In the genomic region with DNA sequence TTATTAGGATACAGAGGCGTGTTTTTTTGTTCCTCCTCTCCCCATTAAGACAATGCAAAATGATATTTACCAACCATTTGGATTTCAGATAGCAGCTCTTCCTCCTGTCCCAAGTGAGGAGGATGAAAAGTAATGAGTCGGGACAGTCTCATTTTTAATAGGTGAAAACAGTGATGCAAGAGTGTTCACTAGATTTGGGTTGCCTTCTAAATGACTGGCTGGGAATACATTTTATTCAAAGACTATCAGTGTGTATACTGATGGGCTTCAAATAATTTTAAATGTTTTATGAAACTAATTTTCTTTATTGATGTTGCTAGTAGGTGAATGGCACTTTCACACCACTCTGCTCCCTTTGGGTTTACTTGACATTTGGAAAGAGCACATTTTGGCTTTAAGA, we compare ENCODE assay signal across 8 cellular contexts. TPM values are rescaled to one million over a fixed set of nuclear protein-coding genes. Genes with fewer than 3 reads are reported as not detected.
DNase-seq lines count a peak whose midpoint lies in the region.

No MANE protein-coding gene starts in this region.

- no peaks in the 10 kb centered on the region for H3K27me3 ChIP-seq in subcutaneous abdominal adipose tissue (ENCODE audit: control insufficient read depth in 5 of 5, insufficient read depth in 4 of 5, low read length in 5 of 5)

- H3K9me3 ChIP-seq in subcutaneous abdominal adipose tissue (ENCODE audit: control insufficient read depth in 5 of 5, low read length in 5 of 5) = no peaks in the 10 kb centered on the region

- H3K4me1 Mint-ChIP-seq in T-helper 1 cell treated with Interleukin-12 subunit alpha and Interleukin-12 subunit beta and Interleukin-4 antibody, amounts not matched to agents 30 μg/mL and 1 μg/mL, for 36 hours (ENCODE audit: low read depth) = peaks cover 15% of the 10 kb centered on the region
- peaks cover 29% of the 10 kb centered on the region for H3K4me1 Mint-ChIP-seq in activated T-helper 2 cell treated with anti-CD3 and anti-CD28 coated beads, Interferon-gamma antibody, Interleukin-2, Interleukin-4, amounts not matched to agents 10 μg/mL and 5 μg/mL and 100 μg/mL, durations not matched to agents 14 hours and 24 hours and 36 hours (ENCODE audit: low read depth)
- H3K4me1 Mint-ChIP-seq in immature natural killer cell = peaks cover 23 to 45% of the 10 kb centered on the region in 2 donors

- no peaks in the 10 kb centered on the region for H3K9me3 Mint-ChIP-seq in T-helper 1 cell treated with Interleukin-12 subunit alpha and Interleukin-12 subunit beta and Interleukin-4 antibody, amounts not matched to agents 30 μg/mL and 1 μg/mL, for 36 hours
- H3K9me3 Mint-ChIP-seq in activated T-helper 2 cell treated with anti-CD3 and anti-CD28 coated beads, Interferon-gamma antibody, Interleukin-2, Interleukin-4, amounts not matched to agents 10 μg/mL and 5 μg/mL and 100 μg/mL, durations not matched to agents 14 hours and 24 hours and 36 hours = no peaks in the 10 kb centered on the region
- no peaks in the 10 kb centered on the region for H3K9me3 Mint-ChIP-seq in immature natural killer cell

- H3K27me3 Mint-ChIP-seq in T-helper 1 cell treated with Interleukin-12 subunit alpha and Interleukin-12 subunit beta and Interleukin-4 antibody, amounts not matched to agents 30 μg/mL and 1 μg/mL, for 36 hours (ENCODE audit: low read depth) = no peaks in the 10 kb centered on the region
- no peaks in the 10 kb centered on the region for H3K27me3 Mint-ChIP-seq in activated T-helper 2 cell treated with anti-CD3 and anti-CD28 coated beads, Interferon-gamma antibody, Interleukin-2, Interleukin-4, amounts not matched to agents 10 μg/mL and 5 μg/mL and 100 μg/mL, durations not matched to agents 14 hours and 24 hours and 36 hours (ENCODE audit: low read depth)
- peaks cover 17 to 22% (median 18%) of the 10 kb centered on the region in 3 donors for H3K27me3 Mint-ChIP-seq in immature natural killer cell (ENCODE audit: low read depth in 3 of 3)

- no peak for DNase-seq in T-helper 1 cell
- no peak for DNase-seq in activated T-helper 2 cell treated with anti-CD3 and anti-CD28 coated beads, Interferon-gamma antibody, Interleukin-2, Interleukin-4, amounts not matched to agents 10 μg/mL and 5 μg/mL and 100 μg/mL, durations not matched to agents 14 hours and 24 hours and 36 hours (ENCODE audit: low spot score)
- no peak for DNase-seq in immature natural killer cell
- DNase-seq in stimulated activated CD4-positive, alpha-beta T cell treated with anti-CD3 and anti-CD28 coated beads, Interleukin-4, amount 100 ng/mL, for 1 hour = no peak
- no peak for DNase-seq in UCSD-AML1 (lab: John Stamatoyannopoulos, UW; ENCODE audit: unreplicated experiment)
- no peak for DNase-seq in NCI-H69 (lab: John Stamatoyannopoulos, UW)

- peak overlapping the region; percentile 60 for H3K27ac Mint-ChIP-seq in T-helper 1 cell treated with Interleukin-12 subunit alpha and Interleukin-12 subunit beta and Interleukin-4 antibody, amounts not matched to agents 30 μg/mL and 1 μg/mL, for 36 hours
- H3K27ac Mint-ChIP-seq in activated T-helper 2 cell treated with anti-CD3 and anti-CD28 coated beads, Interferon-gamma antibody, Interleukin-2, Interleukin-4, amounts not matched to agents 10 μg/mL and 5 μg/mL and 100 μg/mL, durations not matched to agents 14 hours and 24 hours and 36 hours = peak overlapping the region; percentile 92
- peak overlapping the region; percentile 56 to 87 (median 83) for H3K27ac Mint-ChIP-seq in immature natural killer cell

- intact Hi-C loops in activated T-helper 2 cell treated with anti-CD3 and anti-CD28 coated beads, Interferon-gamma antibody, Interleukin-2, Interleukin-4, amounts not matched to agents 10 μg/mL and 5 μg/mL and 100 μg/mL, durations not matched to agents 14 hours and 24 hours and 36 hours (cut with micrococcal nuclease) = loop anchor here (2.0 kb wide), 1 partner anchor 1172 kb away; a partner anchor contains a TSS

- H3K36me3 Mint-ChIP-seq in T-helper 1 cell treated with Interleukin-12 subunit alpha and Interleukin-12 subunit beta and Interleukin-4 antibody, amounts not matched to agents 30 μg/mL and 1 μg/mL, for 36 hours (ENCODE audit: low read depth) = peaks cover 12% of the 10 kb centered on the region
- H3K36me3 Mint-ChIP-seq in activated T-helper 2 cell treated with anti-CD3 and anti-CD28 coated beads, Interferon-gamma antibody, Interleukin-2, Interleukin-4, amounts not matched to agents 10 μg/mL and 5 μg/mL and 100 μg/mL, durations not matched to agents 14 hours and 24 hours and 36 hours (ENCODE audit: low read depth) = peaks cover 22% of the 10 kb centered on the region
- peaks cover 4 to 5% (median 4%) of the 10 kb centered on the region in 3 donors for H3K36me3 Mint-ChIP-seq in immature natural killer cell

- H3K4me3 ChIP-seq in subcutaneous abdominal adipose tissue (ENCODE audit: low read depth in 1 of 5, low read length in 5 of 5) = peak overlapping the region; percentile 69 to 93 (median 82)

- H3K9ac ChIP-seq in subcutaneous abdominal adipose tissue (ENCODE audit: low read length in 5 of 5) = peak overlapping the region; percentile 56 to 78 (median 70)

- no peaks in the 10 kb centered on the region for H3K36me3 ChIP-seq in subcutaneous abdominal adipose tissue (ENCODE audit: control insufficient read depth in 5 of 5, insufficient read depth in 5 of 5, low read length in 5 of 5)

- H3K27ac ChIP-seq in subcutaneous abdominal adipose tissue (ENCODE audit: low read depth, low read length) = peak overlapping the region; percentile 76

- H3K4me1 ChIP-seq in subcutaneous abdominal adipose tissue (ENCODE audit: control insufficient read depth in 5 of 5, insufficient read depth in 5 of 5, low read length in 5 of 5) = peaks cover 0 to 27% (median 24%) of the 10 kb centered on the region in 5 donors

- peak overlapping the region; percentile 82 for H3K4me3 Mint-ChIP-seq in T-helper 1 cell treated with Interleukin-12 subunit alpha and Interleukin-12 subunit beta and Interleukin-4 antibody, amounts not matched to agents 30 μg/mL and 1 μg/mL, for 36 hours
- peak overlapping the region; percentile 81 for H3K4me3 Mint-ChIP-seq in activated T-helper 2 cell treated with anti-CD3 and anti-CD28 coated beads, Interferon-gamma antibody, Interleukin-2, Interleukin-4, amounts not matched to agents 10 μg/mL and 5 μg/mL and 100 μg/mL, durations not matched to agents 14 hours and 24 hours and 36 hours (ENCODE audit: low read depth)
- H3K4me3 Mint-ChIP-seq in immature natural killer cell = peak overlapping the region; percentile 86 to 92 (median 90)

RNA-seq across cellular contexts. Expression of a gene that starts 2.1 kb away (rescaled TPM):
- 42.3 and 45.0 TPM in 2 replicates for total RNA-seq in activated T-helper 2 cell treated with anti-CD3 and anti-CD28 coated beads, Interferon-gamma antibody, Interleukin-2, Interleukin-4, amounts not matched to agents 10 μg/mL and 5 μg/mL and 100 μg/mL, durations not matched to agents 14 hours and 24 hours and 36 hours
- polyA plus RNA-seq in immature natural killer cell = 10 to 100 TPM; 11.7 to 33.3 (median 16.4) TPM
